In the genomic region with DNA sequence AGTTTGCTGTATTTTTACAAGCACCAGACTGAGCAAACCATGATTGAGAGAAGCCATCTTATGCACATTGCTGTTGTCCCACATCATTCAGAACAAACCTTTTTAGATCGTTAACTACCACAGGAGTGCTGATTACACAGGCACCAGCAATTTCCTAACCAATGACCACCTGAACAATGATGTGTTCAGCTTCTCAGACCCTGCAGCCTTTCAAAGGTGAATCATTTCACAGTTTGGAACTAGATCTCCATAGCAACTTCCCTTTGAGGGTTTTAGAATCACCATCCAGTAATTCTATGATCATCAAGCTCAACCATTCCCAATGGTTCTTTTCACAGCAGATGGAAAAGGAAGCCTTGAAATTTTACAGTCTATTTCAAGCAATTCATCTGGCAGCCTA, we compare ENCODE assay signal across 15 cellular contexts.
DNase-seq lines count a peak whose midpoint lies in the region; ATAC-seq and TF ChIP-seq lines count a peak whose summit lies in the region.
"Had no signal": no experiment of that assay in that cellular context is flagged by ENCODE, and none has a peak within 500 bp of the region (broad histone marks: within the 10 kb centered on the region; RNA-seq: fewer than 3 reads in every experiment).

No MANE protein-coding gene starts in this region.

- peaks cover 27% of the 10 kb centered on the region for H3K4me1 Mint-ChIP-seq in MCF 10A (ENCODE audit: insufficient read depth, unreplicated experiment)

- no peaks in the 10 kb centered on the region for H3K27me3 ChIP-seq in breast epithelium
- H3K27me3 ChIP-seq in endocrine pancreas (ENCODE audit: control insufficient read depth, insufficient read depth, low read length) = no peaks in the 10 kb centered on the region
- no peaks in the 10 kb centered on the region for H3K27me3 ChIP-seq in tibial nerve
- H3K27me3 ChIP-seq: vagina had no signal

- no peak overlapping the region for H3K4me3 ChIP-seq in breast epithelium
- H3K4me3 ChIP-seq in endocrine pancreas (ENCODE audit: control insufficient read depth, insufficient read depth, low read length) = peak overlapping the region; percentile 42
- H3K4me3 ChIP-seq in tibial nerve = no peak overlapping the region
- H3K4me3 ChIP-seq: SK-N-MC, vagina had no signal

- TF ChIP-seq EP300 in tibial nerve (IDR thresholded peaks at IDR 0.05) = no peak

- no peak for ATAC-seq in GM19463 (IDR thresholded peaks at IDR 0.05; ENCODE audit: unreplicated experiment)

- POLR2A ChIA-PET in MCF 10A (lab: Yijun Ruan, JAX) = interaction anchor here (0.7 to 1.5 kb wide), 5 partner anchors 11 to 134 kb away, joined by 3 to 5 read pairs (median 4); partner anchors contain the start of gene OLA1

- peaks cover 9% of the 10 kb centered on the region for H3K36me3 Mint-ChIP-seq in MCF 10A (ENCODE audit: insufficient read depth, unreplicated experiment)

- H3K27ac Mint-ChIP-seq in MCF 10A (ENCODE audit: low read depth, unreplicated experiment) = no peak overlapping the region
- H3K27ac Mint-ChIP-seq: activated CD4-positive, alpha-beta T cell treated with anti-CD3 and anti-CD28 coated beads, Interleukin-2, amount 10 ng/mL, durations not matched to agents 7 days and 5 days; activated naive CD8-positive, alpha-beta T cell had no signal

- H3K9ac ChIP-seq in endocrine pancreas (ENCODE audit: control insufficient read depth, insufficient read depth, low read length) = no peak overlapping the region

- CTCF ChIA-PET in MCF 10A (lab: Yijun Ruan, JAX) = interaction anchor here (0.6 to 0.7 kb wide), 2 partner anchors 440 to 1105 kb away, joined by 3 to 4 read pairs; no protein-coding TSS in a partner anchor

- H3K36me3 ChIP-seq in breast epithelium (no peaks in the 10 kb centered on the region), endocrine pancreas (ENCODE audit: control insufficient read depth, insufficient read depth, low read length) (no peaks in the 10 kb centered on the region), tibial nerve (peaks cover 0 to 10% (median 0%) of the 10 kb centered on the region in 3 donors)

- H3K9me3 ChIP-seq in breast epithelium (peaks cover 7 to 10% of the 10 kb centered on the region in 2 donors), endocrine pancreas (ENCODE audit: control insufficient read depth, low read length) (no peaks in the 10 kb centered on the region), tibial nerve (peaks cover 0 to 34% (median 12%) of the 10 kb centered on the region in 4 donors)

- BruUV-seq in MCF 10A (replicated peaks; lab: Mats Ljungman, UMichigan) = no TSS peak

- H3K27ac ChIP-seq in breast epithelium (no peak overlapping the region), tibial nerve (no peak overlapping the region)
- H3K27ac ChIP-seq: SK-N-MC, vagina had no signal

- intact Hi-C loops in MCF 10A (cut with micrococcal nuclease) = no loop called here
- intact Hi-C loops in breast epithelium (cut with DNase I; ENCODE audit: low total_unique reads) = no loop called here

- 35 to 67% methylated on average over 1 of the region's 1 CpG for WGBS in tibial nerve, 2 donors

- no peak for TF ChIP-seq POLR2A in breast epithelium (IDR thresholded peaks at IDR 0.05)
- no peak for TF ChIP-seq POLR2A in tibial nerve (IDR thresholded peaks at IDR 0.05)

- H3K27me3 Mint-ChIP-seq in MCF 10A (ENCODE audit: insufficient read depth, unreplicated experiment) = no peaks in the 10 kb centered on the region
- H3K27me3 Mint-ChIP-seq: activated CD4-positive, alpha-beta T cell treated with anti-CD3 and anti-CD28 coated beads, Interleukin-2, amount 10 ng/mL, durations not matched to agents 7 days and 5 days; activated naive CD8-positive, alpha-beta T cell had no signal

- H3K4me3 Mint-ChIP-seq in MCF 10A (ENCODE audit: unreplicated experiment) = no peak overlapping the region
- H3K4me3 Mint-ChIP-seq: activated CD4-positive, alpha-beta T cell treated with anti-CD3 and anti-CD28 coated beads, Interleukin-2, amount 10 ng/mL, durations not matched to agents 7 days and 5 days; activated naive CD8-positive, alpha-beta T cell had no signal

- DNase-seq in MCF 10A (ENCODE audit: unreplicated experiment) (peak; percentile 55), breast epithelium (ENCODE audit: low spot score in 2 of 2) (no peak), NCI-H69 (lab: John Stamatoyannopoulos, UW) (peak; percentile 64), foreskin melanocyte (no peak), tibial nerve (ENCODE audit: low spot score in 2 of 2) (no peak)
- no peak for DNase-seq in stimulated activated CD4-positive, alpha-beta T cell treated with anti-CD3 and anti-CD28 coated beads, Interleukin-4, amount 100 ng/mL, for 1 hour
- DNase-seq: activated CD4-positive, alpha-beta T cell treated with anti-CD3 and anti-CD28 coated beads, Interleukin-2, amount 10 ng/mL, durations not matched to agents 7 days and 5 days; effector memory CD4-positive, alpha-beta T cell; hippocampal formation; NCI-H1694 had no signal

- H3K4me1 ChIP-seq in breast epithelium (peaks cover 0 to 7% of the 10 kb centered on the region in 2 donors), endocrine pancreas (ENCODE audit: control insufficient read depth, insufficient read depth, low read length) (peaks cover 13% of the 10 kb centered on the region), tibial nerve (peaks cover 0 to 7% (median 0%) of the 10 kb centered on the region in 4 donors)

- H3K9me3 Mint-ChIP-seq in MCF 10A (ENCODE audit: unreplicated experiment) = no peaks in the 10 kb centered on the region

- TF ChIP-seq CTCF in MCF 10A (IDR thresholded peaks at IDR 0.05; ENCODE audit: unreplicated experiment) = no peak
- no peak for TF ChIP-seq CTCF in breast epithelium (IDR thresholded peaks at IDR 0.05)
- no peak for TF ChIP-seq CTCF in tibial nerve (IDR thresholded peaks at IDR 0.05)

Comparison
In these comparisons a context has a peak if more than half of its experiments do, and no peak if none do; other contexts are left out.
1. DNase-seq: peak in MCF 10A (single experiment) and NCI-H69 (single experiment); none in breast epithelium (0 of 2), foreskin melanocyte (single experiment), tibial nerve (0 of 2) and stimulated activated CD4-positive, alpha-beta T cell treated with anti-CD3 and anti-CD28 coated beads, Interleukin-4, amount 100 ng/mL, for 1 hour (single experiment).